2 cellular contexts compared by ENCODE assay signal in the genomic region with DNA sequence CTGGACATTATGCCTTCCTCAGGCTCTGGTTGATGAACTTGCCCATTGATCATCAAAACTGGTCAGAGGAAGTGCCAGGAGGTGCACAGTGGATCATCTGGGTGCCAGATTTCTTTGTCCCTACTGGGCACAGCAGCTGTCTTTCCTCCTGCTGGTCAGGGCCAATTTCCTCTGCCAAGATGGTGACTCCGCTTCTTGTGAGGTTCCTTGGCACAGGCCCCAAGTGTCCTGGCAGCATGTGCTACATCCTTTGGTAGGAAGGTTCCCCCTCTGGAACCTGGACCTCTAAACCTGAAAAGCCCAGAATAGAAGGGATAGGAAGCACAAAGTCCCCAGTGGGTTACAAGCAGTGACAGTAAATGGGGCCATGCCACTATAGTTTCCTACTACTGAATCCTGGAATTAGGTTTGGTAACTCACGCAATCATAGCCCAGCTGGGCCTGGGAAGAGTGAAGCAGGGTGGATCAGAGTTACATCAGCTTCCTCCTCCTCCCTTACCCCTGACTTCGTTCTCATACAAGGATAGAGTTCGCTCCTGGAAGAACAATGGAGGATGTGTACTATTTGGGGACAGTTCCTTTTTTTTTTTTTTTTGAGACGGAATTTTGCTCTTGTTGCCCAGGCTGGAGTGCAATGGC.
TF ChIP-seq lines count a peak whose summit lies in the region.

No MANE protein-coding gene starts in this region.

TF ChIP-seq in SK-N-SH, 30 proteins besides CTCF, POLR2A, EP300 and RAD21:
- TF ChIP-seq REST (IDR thresholded peaks at IDR 0.05; ENCODE audit: low read depth, low read length) (no peak), TEAD4 (IDR thresholded peaks at IDR 0.05; ENCODE audit: borderline replicate concordance, insufficient read depth) (no peak), SMC3 (IDR thresholded peaks at IDR 0.05; ENCODE audit: low read depth, low read length) (no peak), TCF12 (IDR thresholded peaks at IDR 0.05) (0 out of 2 replicates have a peak, but pooled peaks have one; percentile 12), NRF1 (IDR thresholded peaks at IDR 0.05; ENCODE audit: low read depth, low read length) (no peak), CHD2 (IDR thresholded peaks at IDR 0.05; ENCODE audit: low read length, partially characterized antibody) (no peak)

TF ChIP-seq in SK-N-SH treated with all-trans-retinoic acid at 6 μM for 48 hours, 23 proteins besides CTCF, POLR2A, EP300 and RAD21 (continued from another document):
- no peak for TF ChIP-seq TSHZ2 (CRISPR knock-in tag; IDR thresholded peaks at IDR 0.05)
- TF ChIP-seq ZNF70 (CRISPR knock-in tag; IDR thresholded peaks at IDR 0.05), result no peak
- no peak for TF ChIP-seq TOX (CRISPR knock-in tag; IDR thresholded peaks at IDR 0.05; ENCODE audit: borderline replicate concordance)
- TF ChIP-seq ZFP30 (CRISPR knock-in tag; IDR thresholded peaks at IDR 0.05), result no peak
- TF ChIP-seq, protein P1, sequence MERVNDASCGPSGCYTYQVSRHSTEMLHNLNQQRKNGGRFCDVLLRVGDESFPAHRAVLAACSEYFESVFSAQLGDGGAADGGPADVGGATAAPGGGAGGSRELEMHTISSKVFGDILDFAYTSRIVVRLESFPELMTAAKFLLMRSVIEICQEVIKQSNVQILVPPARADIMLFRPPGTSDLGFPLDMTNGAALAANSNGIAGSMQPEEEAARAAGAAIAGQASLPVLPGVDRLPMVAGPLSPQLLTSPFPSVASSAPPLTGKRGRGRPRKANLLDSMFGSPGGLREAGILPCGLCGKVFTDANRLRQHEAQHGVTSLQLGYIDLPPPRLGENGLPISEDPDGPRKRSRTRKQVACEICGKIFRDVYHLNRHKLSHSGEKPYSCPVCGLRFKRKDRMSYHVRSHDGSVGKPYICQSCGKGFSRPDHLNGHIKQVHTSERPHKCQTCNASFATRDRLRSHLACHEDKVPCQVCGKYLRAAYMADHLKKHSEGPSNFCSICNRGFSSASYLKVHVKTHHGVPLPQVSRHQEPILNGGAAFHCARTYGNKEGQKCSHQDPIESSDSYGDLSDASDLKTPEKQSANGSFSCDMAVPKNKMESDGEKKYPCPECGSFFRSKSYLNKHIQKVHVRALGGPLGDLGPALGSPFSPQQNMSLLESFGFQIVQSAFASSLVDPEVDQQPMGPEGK (CRISPR knock-in tag; IDR thresholded peaks at IDR 0.05; ENCODE audit: borderline replicate concordance), result no peak
- TF ChIP-seq RARB (CRISPR knock-in tag; IDR thresholded peaks at IDR 0.05), result no peak
- TF ChIP-seq ESRRG (CRISPR knock-in tag; IDR thresholded peaks at IDR 0.05), result no peak
- no peak for TF ChIP-seq ZNF565 (CRISPR knock-in tag; conservative IDR thresholded peaks at IDR 0.05; ENCODE audit: low read depth)
